ENCODE assay signal across 1 cellular context in the genomic region with DNA sequence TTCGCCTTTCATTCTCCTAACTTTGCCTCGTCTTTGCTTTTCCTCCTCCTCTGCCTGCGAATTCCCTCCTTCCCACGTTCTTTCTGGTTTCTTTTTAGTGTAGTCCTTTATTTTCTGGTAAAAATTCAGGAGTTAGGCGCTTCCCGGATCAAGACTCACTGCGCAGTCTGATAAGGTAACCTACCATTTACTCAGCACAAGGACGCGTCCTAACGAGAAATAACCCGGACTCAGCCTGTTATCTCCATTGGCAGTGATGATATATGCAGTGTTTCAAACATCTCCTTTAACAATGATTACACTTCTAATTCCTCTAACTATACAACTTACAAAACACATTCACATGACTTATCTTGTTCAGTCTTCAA.
A peak's percentile ranks its signal among the peaks of the same experiment; 100 is the strongest.
TF ChIP-seq lines count a peak whose summit lies in the region.

No MANE protein-coding gene starts in this region.

TF ChIP-seq in HepG2, 621 proteins besides CTCF, POLR2A, EP300 and RAD21 (continued from another document):
- TF ChIP-seq ZNF704 (CRISPR knock-in tag; IDR thresholded peaks at IDR 0.05; ENCODE audit: borderline replicate concordance) (0 out of 2 replicates have a peak, but pooled peaks have one; percentile 12), CBX2 (IDR thresholded peaks at IDR 0.05; ENCODE audit: low read depth, low read length) (no peak), CBX2 (CRISPR knock-in tag; IDR thresholded peaks at IDR 0.05; ENCODE audit: low read depth) (no peak), ZSCAN29 (CRISPR knock-in tag; conservative IDR thresholded peaks at IDR 0.05) (0 out of 2 replicates have a peak, but pooled peaks have one; percentile 21), TOPORS (CRISPR knock-in tag; IDR thresholded peaks at IDR 0.05) (0 out of 2 replicates have a peak, but pooled peaks have one; percentile 0), ZSCAN20 (CRISPR knock-in tag; IDR thresholded peaks at IDR 0.05; ENCODE audit: borderline replicate concordance) (no peak)
